In genomic region chr6:35777356-35778102, GRCh38 we compare ENCODE assay signal across 1 cellular context.
TF ChIP-seq lines count a peak whose summit lies in the region.

No MANE protein-coding gene starts in this region.

TF ChIP-seq in K562, 482 proteins besides CTCF, POLR2A, EP300 and RAD21:
- TF ChIP-seq MLLT1 (IDR thresholded peaks at IDR 0.05), result no peak
- TF ChIP-seq MCM7 (IDR thresholded peaks at IDR 0.05), result no peak
- TF ChIP-seq NCOA2 (IDR thresholded peaks at IDR 0.05; ENCODE audit: partially characterized antibody in 2 of 2), result no peak
- no peak for TF ChIP-seq HNRNPLL (IDR thresholded peaks at IDR 0.05; ENCODE audit: low read depth, low read length, poor library complexity, severe bottlenecking)
- 0 out of 2 replicates have a peak, but pooled peaks have one; percentile 20 for TF ChIP-seq ZSCAN32 (CRISPR knock-in tag; IDR thresholded peaks at IDR 0.05)
- peak; percentile 47; the same call in 1 of the 2 replicates for TF ChIP-seq ATF3 (IDR thresholded peaks at IDR 0.05)
- no peak for TF ChIP-seq ATF3 (CRISPR knock-in tag; conservative IDR thresholded peaks at IDR 0.05)
- no peak for TF ChIP-seq GABPA (tag; conservative IDR thresholded peaks at IDR 0.05; ENCODE audit: low read depth)
- TF ChIP-seq POLR2AphosphoS2 (IDR thresholded peaks at IDR 0.05; ENCODE audit: low read length), result no peak
- peak; percentile 52 for TF ChIP-seq CEBPG (CRISPR knock-in tag; IDR thresholded peaks at IDR 0.05)
- peak; percentile 64 to 74 for TF ChIP-seq CEBPG (tag; conservative IDR thresholded peaks at IDR 0.05 in 1 of 2, IDR thresholded peaks at IDR 0.05 in 1 of 2)
- TF ChIP-seq ZKSCAN1 (IDR thresholded peaks at IDR 0.05; ENCODE audit: low read depth, low read length), result peak; percentile 71
- TF ChIP-seq CEBPB (tag; IDR thresholded peaks at IDR 0.05), result peak; percentile 74
- TF ChIP-seq TRIM24 (IDR thresholded peaks at IDR 0.05), result no peak
- no peak for TF ChIP-seq OTX1 (CRISPR knock-in tag; IDR thresholded peaks at IDR 0.05)
- no peak for TF ChIP-seq MECOM (CRISPR knock-in tag; IDR thresholded peaks at IDR 0.05)
- TF ChIP-seq PATZ1 (CRISPR knock-in tag; IDR thresholded peaks at IDR 0.05; ENCODE audit: borderline replicate concordance), result no peak
